ENCODE assay signal across 18 cellular contexts in the genomic region with DNA sequence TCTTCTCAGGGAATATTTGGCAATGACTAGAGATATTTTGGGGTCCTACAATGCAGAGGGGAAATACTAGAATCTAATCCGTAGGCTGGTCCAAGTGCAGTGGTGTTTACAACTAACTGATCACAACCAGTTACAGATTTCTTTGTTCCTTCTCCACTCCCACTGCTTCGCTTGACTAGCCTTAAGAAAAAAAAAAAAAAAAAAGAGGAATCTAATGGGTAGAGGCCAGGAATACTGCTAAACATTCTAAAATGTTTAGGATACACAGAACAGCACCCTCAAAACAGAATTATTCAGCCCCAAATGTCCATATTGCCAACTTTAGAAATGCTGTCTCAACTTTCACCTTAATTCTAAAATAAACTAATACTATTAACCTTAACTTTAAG. TPM values are rescaled to one million over a fixed set of nuclear protein-coding genes. Genes with fewer than 3 reads are reported as not detected.
"Had no signal": no experiment of that assay in that cellular context is flagged by ENCODE, and none has a peak within 500 bp of the region (broad histone marks: within the 10 kb centered on the region; RNA-seq: fewer than 3 reads in every experiment).

No MANE protein-coding gene starts in this region.

- H3K4me1 ChIP-seq: breast epithelium, testis had no signal

- H3K36me3 ChIP-seq: breast epithelium, esophagus squamous epithelium, lower lobe of right lung had no signal

- H3K4me2 ChIP-seq: smooth muscle cell had no signal

- H3K36me3 Mint-ChIP-seq: activated naive CD4-positive, alpha-beta T cell treated with anti-CD3 and anti-CD28 coated beads, Interleukin-2, amount 50 U/mL, for 72 hours; naive B cell had no signal

- H3K27ac ChIP-seq: breast epithelium, esophagus squamous epithelium, lower lobe of right lung, testis had no signal

- H3K9me3 Mint-ChIP-seq: activated naive CD4-positive, alpha-beta T cell treated with anti-CD3 and anti-CD28 coated beads, Interleukin-2, amount 50 U/mL, for 72 hours; naive B cell had no signal

- H3K9me3 ChIP-seq: breast epithelium, esophagus squamous epithelium, lower lobe of right lung, testis had no signal

- ATAC-seq: left cardiac atrium, right cardiac atrium, SK-N-SH treated with all-trans-retinoic acid at 6 μM for 48 hours had no signal

- DNase-seq: activated CD4-positive, CD25-positive, alpha-beta regulatory T cell treated with anti-CD3 and anti-CD28 coated beads, Interleukin-2, amount 50 U/mL, for 72 hours; activated effector memory CD4-positive, alpha-beta T cell treated with anti-CD3 and anti-CD28 coated beads, Interleukin-2, amount 50 U/mL, for 16 hours; anterior cingulate cortex; esophagus squamous epithelium; foreskin fibroblast; left cardiac atrium; lower lobe of right lung; midbrain; nucleus accumbens; right cardiac atrium; T-helper 9 cell; testis had no signal

- H3K27me3 ChIP-seq: testis had no signal

- H3K4me3 ChIP-seq: breast epithelium, esophagus squamous epithelium, lower lobe of right lung, smooth muscle cell, testis had no signal

RNA-seq across cellular contexts. Expression of a gene that starts 49.0 kb away (rescaled TPM):
- total RNA-seq: smooth muscle cell had no signal
- polyA plus RNA-seq: smooth muscle cell had no signal

RNA-seq across cellular contexts. Expression of a gene that starts 51.8 kb away (rescaled TPM):
- total RNA-seq: activated naive CD4-positive, alpha-beta T cell treated with anti-CD3 and anti-CD28 coated beads, Interleukin-2, amount 50 U/mL, for 72 hours; breast epithelium; left cardiac atrium; lower lobe of right lung; posterior vena cava; right cardiac atrium; smooth muscle cell had no signal
- polyA plus RNA-seq: right cardiac atrium, smooth muscle cell had no signal
